ENCODE assay signal across 16 cellular contexts in the genomic region with DNA sequence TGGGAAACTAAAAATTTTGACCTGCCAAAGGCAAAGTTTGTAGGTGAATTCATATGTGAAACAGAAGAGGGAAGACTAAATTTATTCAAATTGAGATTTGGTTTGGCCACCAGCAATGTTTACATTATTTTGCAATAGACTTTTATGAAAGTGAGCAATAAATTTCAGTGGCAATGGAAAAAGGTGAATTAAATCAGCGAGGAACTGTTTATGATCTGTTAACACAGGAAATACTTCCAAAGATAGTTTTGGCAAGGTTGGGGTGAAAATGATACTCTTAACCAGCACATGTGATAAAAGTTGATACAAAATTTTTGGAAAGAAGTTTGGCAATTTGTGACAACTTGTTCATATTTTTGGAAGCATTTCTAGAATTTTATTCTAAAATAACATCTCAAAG.
DNase-seq lines count a peak whose midpoint lies in the region; ATAC-seq and TF ChIP-seq lines count a peak whose summit lies in the region.
"Had no signal": no experiment of that assay in that cellular context is flagged by ENCODE, and none has a peak within 500 bp of the region (broad histone marks: within the 10 kb centered on the region; RNA-seq: fewer than 3 reads in every experiment).

No MANE protein-coding gene starts in this region.

- ATAC-seq in left colon (peak; percentile 59), GM18907 (IDR thresholded peaks at IDR 0.05; ENCODE audit: unreplicated experiment) (no peak)
- ATAC-seq: HepG2 had no signal

- H3K4me1 Mint-ChIP-seq in osteocyte (ENCODE audit: unreplicated experiment), result peaks cover 54% of the 10 kb centered on the region
- H3K4me1 Mint-ChIP-seq: CD14-positive monocyte; CD4-positive, alpha-beta memory T cell had no signal

- no peak overlapping the region for H3K4me3 ChIP-seq in HEK293 (ENCODE audit: low read depth, low read length)
- H3K4me3 ChIP-seq: BLaER1 had no signal

- no peaks in the 10 kb centered on the region for H3K36me3 ChIP-seq in HEK293 (ENCODE audit: control insufficient read depth in 2 of 2, insufficient read depth in 1 of 2, low read length in 2 of 2)
- H3K36me3 ChIP-seq: BLaER1 had no signal

- intact Hi-C loops in left colon (cut with DNase I, micrococcal nuclease), result no loop called here

- DNase-seq in dermis microvascular lymphatic vessel endothelial cell (ENCODE audit: low read depth in 2 of 2) (peak; percentile 49 to 59), left colon (no peak), osteocyte (ENCODE audit: extremely low spot score, unreplicated experiment) (no peak), NOMO-1 (lab: John Stamatoyannopoulos, UW; ENCODE audit: unreplicated experiment in 2 of 2) (no peak)
- DNase-seq in stimulated activated CD4-positive, alpha-beta T cell treated with anti-CD3 and anti-CD28 coated beads, Interleukin-2, amount 100 ng/mL, for 48 hours, result no peak
- DNase-seq: 8988T; Calu3; CD4-positive, alpha-beta memory T cell; DMS79 treated with DMSO at 0.1 percent for 48 hours; GF-D8; H9 had no signal

- peaks cover 20% of the 10 kb centered on the region for H3K36me3 Mint-ChIP-seq in osteocyte (ENCODE audit: unreplicated experiment)
- H3K36me3 Mint-ChIP-seq: CD14-positive monocyte; CD4-positive, alpha-beta memory T cell had no signal

- TF ChIP-seq CTCF in HEK293 (tag by site-specific recombination; IDR thresholded peaks at IDR 0.05) (no peak), osteocyte (IDR thresholded peaks at IDR 0.05) (no peak)

- no peak overlapping the region for H3K4me3 Mint-ChIP-seq in osteocyte (ENCODE audit: unreplicated experiment)
- H3K4me3 Mint-ChIP-seq: CD14-positive monocyte; CD4-positive, alpha-beta memory T cell; H9 had no signal

- H3K27ac ChIP-seq in HEK293 (ENCODE audit: extremely low read depth, low read depth, low read length), result no peak overlapping the region
- H3K27ac ChIP-seq: BLaER1 had no signal

- H3K27ac Mint-ChIP-seq in osteocyte (ENCODE audit: unreplicated experiment), result peak overlapping the region; percentile 1
- H3K27ac Mint-ChIP-seq: CD14-positive monocyte; CD4-positive, alpha-beta memory T cell had no signal

- POLR2A ChIA-PET in HEK293 (lab: Yijun Ruan, JAX), result no interaction called here

- no peaks in the 10 kb centered on the region for H3K27me3 Mint-ChIP-seq in osteocyte (ENCODE audit: unreplicated experiment)

- H3K9me3 Mint-ChIP-seq in osteocyte (ENCODE audit: unreplicated experiment), result peaks cover 14% of the 10 kb centered on the region
- H3K9me3 Mint-ChIP-seq: CD14-positive monocyte, H9 had no signal

- peaks cover 41% of the 10 kb centered on the region for H3K4me1 ChIP-seq in HEK293 (ENCODE audit: control insufficient read depth, insufficient read depth, low read length)
- H3K4me1 ChIP-seq: BLaER1 had no signal

- CTCF ChIA-PET in HEK293 (lab: Yijun Ruan, JAX), result interaction anchor here (0.5 to 0.6 kb wide), 2 partner anchors 1131 to 1174 kb away, joined by 3 to 5 read pairs; no protein-coding TSS in a partner anchor

- no peaks in the 10 kb centered on the region for H3K9me3 ChIP-seq in HEK293 (ENCODE audit: control insufficient read depth, insufficient read depth, low read depth, low read length)
- H3K9me3 ChIP-seq: BLaER1 had no signal

TF ChIP-seq in HEK293, 187 proteins besides CTCF, POLR2A, EP300 and RAD21 (continues in another document):
- no peak for TF ChIP-seq EGR2 (tag by site-specific recombination; IDR thresholded peaks at IDR 0.05; ENCODE audit: low read depth)
- TF ChIP-seq FEZF1 (tag by site-specific recombination; IDR thresholded peaks at IDR 0.05), result peak; percentile 44; the same call in 1 of the 2 replicates
- no peak for TF ChIP-seq ZNF776 (tag by site-specific recombination; IDR thresholded peaks at IDR 0.05; ENCODE audit: borderline replicate concordance)
- no peak for TF ChIP-seq ZFP3 (tag by site-specific recombination; IDR thresholded peaks at IDR 0.05; ENCODE audit: low read depth)
- TF ChIP-seq ZXDB (tag by site-specific recombination; IDR thresholded peaks at IDR 0.05), result 0 out of 2 replicates have a peak, but pooled peaks have one; percentile 29
- no peak for TF ChIP-seq ZNF560 (tag by site-specific recombination; IDR thresholded peaks at IDR 0.05; ENCODE audit: borderline replicate concordance)
- TF ChIP-seq PRDM10 (tag by site-specific recombination; IDR thresholded peaks at IDR 0.05), result 0 out of 2 replicates have a peak, but pooled peaks have one; percentile 11
- TF ChIP-seq TSHZ1 (tag by site-specific recombination; IDR thresholded peaks at IDR 0.05; ENCODE audit: borderline replicate concordance), result no peak
- 0 out of 2 replicates have a peak, but pooled peaks have one; percentile 37 for TF ChIP-seq OVOL3 (tag by site-specific recombination; IDR thresholded peaks at IDR 0.05)
- TF ChIP-seq ZNF239 (tag by site-specific recombination; IDR thresholded peaks at IDR 0.05), result no peak
- TF ChIP-seq ZBTB44 (tag by site-specific recombination; IDR thresholded peaks at IDR 0.05), result peak; percentile 30; the same call in 1 of the 2 replicates
- no peak for TF ChIP-seq ZNF624 (tag by site-specific recombination; IDR thresholded peaks at IDR 0.05)

Comparison
In these comparisons a context has a peak if more than half of its experiments do, and no peak if none do; other contexts are left out.
1. DNase-seq: peak in dermis microvascular lymphatic vessel endothelial cell (2 of 2); none in left colon (0 of 2), osteocyte (single experiment), stimulated activated CD4-positive, alpha-beta T cell treated with anti-CD3 and anti-CD28 coated beads, Interleukin-2, amount 100 ng/mL, for 48 hours (0 of 2) and NOMO-1 (0 of 2).